Comparison of ENCODE assay signal across 18 cellular contexts in genomic region chr5:179111267-179112207, GRCh38. TPM values are rescaled to one million over a fixed set of nuclear protein-coding genes. Genes with fewer than 3 reads are reported as not detected.
A peak's percentile ranks its signal among the peaks of the same experiment; 100 is the strongest.
DNase-seq lines count a peak whose midpoint lies in the region; ATAC-seq and TF ChIP-seq lines count a peak whose summit lies in the region.
"Had no signal": no experiment of that assay in that cellular context is flagged by ENCODE, and none has a peak within 500 bp of the region (broad histone marks: within the 10 kb centered on the region; RNA-seq: fewer than 3 reads in every experiment).

No MANE protein-coding gene starts in this region.

- peaks cover 40% of the 10 kb centered on the region for H3K9me3 Mint-ChIP-seq in osteocyte (ENCODE audit: unreplicated experiment)
- H3K9me3 Mint-ChIP-seq in Calu3 (ENCODE audit: low read depth, unreplicated experiment) = peaks cover 36% of the 10 kb centered on the region
- H3K9me3 Mint-ChIP-seq in mesothelial cell of epicardium = peaks cover 65% of the 10 kb centered on the region

- H3K36me3 Mint-ChIP-seq in osteocyte (ENCODE audit: unreplicated experiment) = no peaks in the 10 kb centered on the region
- H3K36me3 Mint-ChIP-seq in Calu3 (ENCODE audit: insufficient read depth, unreplicated experiment) = no peaks in the 10 kb centered on the region
- H3K36me3 Mint-ChIP-seq in mesothelial cell of epicardium = peaks cover 11% of the 10 kb centered on the region

- CTCF ChIA-PET in Calu3 (lab: Charles Lee) = no interaction called here

- intact Hi-C loops in Calu3 (cut with micrococcal nuclease; ENCODE audit: unreplicated experiment) = no loop called here

- no peak overlapping the region for H3K4me3 ChIP-seq in coronary artery
- H3K4me3 ChIP-seq: GM12878, HAP-1 had no signal

- peak; percentile 2 for DNase-seq in GM20000 (ENCODE audit: low spot score)
- peak; percentile 57 for DNase-seq in coronary artery (ENCODE audit: low spot score)
- peak; percentile 11 for DNase-seq in left lobe of liver (ENCODE audit: low spot score)
- peak; percentile 74 for DNase-seq in osteocyte (ENCODE audit: extremely low spot score, unreplicated experiment)
- DNase-seq in AG08395 (ENCODE audit: low spot score) = no peak
- DNase-seq in Calu3 = no peak
- no peak for DNase-seq in retina
- no peak for DNase-seq in mesothelial cell of epicardium (ENCODE audit: low spot score in 2 of 2, unreplicated experiment in 2 of 2)
- DNase-seq: ACHN; C1 segment of cervical spinal cord; CD4-positive, alpha-beta T cell; DMS79; GOT3 had no signal

- no peak for ATAC-seq in left lobe of liver
- ATAC-seq: GM12878, HepG2 had no signal

- H3K4me1 Mint-ChIP-seq in osteocyte (ENCODE audit: unreplicated experiment) = no peaks in the 10 kb centered on the region
- no peaks in the 10 kb centered on the region for H3K4me1 Mint-ChIP-seq in Calu3 (ENCODE audit: low read depth, unreplicated experiment)
- H3K4me1 Mint-ChIP-seq in mesothelial cell of epicardium = no peaks in the 10 kb centered on the region
- H3K4me1 Mint-ChIP-seq: B cell had no signal

- H3K27ac ChIP-seq in coronary artery = no peak overlapping the region

- no TSS peak for BruUV-seq in Calu3 (replicated peaks; lab: Mats Ljungman, UMichigan)

- H3K27ac Mint-ChIP-seq in osteocyte (ENCODE audit: unreplicated experiment) = no peak overlapping the region
- no peak overlapping the region for H3K27ac Mint-ChIP-seq in Calu3 (ENCODE audit: unreplicated experiment)
- H3K27ac Mint-ChIP-seq in mesothelial cell of epicardium = no peak overlapping the region
- H3K27ac Mint-ChIP-seq: B cell; CD4-positive, alpha-beta T cell had no signal

- H3K27me3 Mint-ChIP-seq in osteocyte (ENCODE audit: unreplicated experiment) (no peaks in the 10 kb centered on the region), Calu3 (ENCODE audit: unreplicated experiment) (no peaks in the 10 kb centered on the region), mesothelial cell of epicardium (ENCODE audit: low read depth) (no peaks in the 10 kb centered on the region)
- H3K27me3 Mint-ChIP-seq: B cell; CD4-positive, alpha-beta T cell had no signal

- H3K4me3 Mint-ChIP-seq in osteocyte (ENCODE audit: unreplicated experiment) (no peak overlapping the region), Calu3 (ENCODE audit: low read depth, unreplicated experiment) (no peak overlapping the region), mesothelial cell of epicardium (no peak overlapping the region)
- H3K4me3 Mint-ChIP-seq: B cell; CD4-positive, alpha-beta T cell had no signal

- TF ChIP-seq CTCF in GM20000 (IDR thresholded peaks at IDR 0.05; ENCODE audit: extremely low read depth, missing control alignments) = no peak
- TF ChIP-seq CTCF in coronary artery (IDR thresholded peaks at IDR 0.05) = no peak
- TF ChIP-seq CTCF in osteocyte (IDR thresholded peaks at IDR 0.05) = no peak
- no peak for TF ChIP-seq CTCF in Calu3 (IDR thresholded peaks at IDR 0.05; ENCODE audit: unreplicated experiment)
- TF ChIP-seq CTCF in mesothelial cell of epicardium (IDR thresholded peaks at IDR 0.05; ENCODE audit: unreplicated experiment) = no peak

RNA-seq across cellular contexts. Expression of gene ZNF354C, which starts 51.4 kb away (rescaled TPM):
- total RNA-seq in left lobe of liver (1.3 TPM), osteocyte (4.6 and 6.3 TPM in 2 replicates), Calu3 (2022) (2.1 and 2.4 TPM in 2 replicates), mesothelial cell of epicardium (9.1 to 9.6 TPM (median 9.2 TPM) in 3 replicates)
- total RNA-seq: A172 had no signal

Comparison
In these comparisons a context has a peak if more than half of its experiments do, and no peak if none do; other contexts are left out.
1. DNase-seq: peak in GM20000 (single experiment), coronary artery (single experiment), left lobe of liver (single experiment) and osteocyte (single experiment); none in AG08395 (single experiment), Calu3 (single experiment), retina (single experiment) and mesothelial cell of epicardium (0 of 2).